ENCODE assay signal across 8 cellular contexts in genomic region chr10:73965267-73965889, GRCh38. TPM values are rescaled to one million over a fixed set of nuclear protein-coding genes. Genes with fewer than 3 reads are reported as not detected.
DNase-seq lines count a peak whose midpoint lies in the region; ATAC-seq and TF ChIP-seq lines count a peak whose summit lies in the region.
"Not testable (repeated sequence)": the region's sequence is repeated elsewhere in the genome, so short reads cannot be mapped to it uniquely, and the experiment has no call there.

No MANE protein-coding gene starts in this region.

- H3K36me3 Mint-ChIP-seq in activated CD4-positive, alpha-beta T cell treated with anti-CD3 and anti-CD28 coated beads, Interleukin-2, amount 10 ng/mL, durations not matched to agents 7 days and 5 days (ENCODE audit: low read depth): not testable (repeated sequence)

- CTCF ChIA-PET in AG04450 (lab: Charles Lee): interaction anchor here (0.8 to 1.5 kb wide), 2 partner anchors 9 to 34 kb away, joined by 3 to 5 read pairs; partner anchors contain the start of gene VCL
- CTCF ChIA-PET in activated CD4-positive, alpha-beta T cell treated with anti-CD3 and anti-CD28 coated beads, Interleukin-2, amount 10 ng/mL, durations not matched to agents 7 days and 5 days (lab: Charles Lee): interaction anchor here (0.6 to 1.5 kb wide), 4 partner anchors 25 to 1491 kb away, joined by 3 to 4 read pairs (median 3); no protein-coding TSS in a partner anchor

- H3K4me1 ChIP-seq in heart right ventricle (peaks cover 3 to 38% (median 31%) of the 10 kb centered on the region in 9 donors), parathyroid adenoma (peaks cover 10% of the 10 kb centered on the region), thoracic aorta (ENCODE audit: control insufficient read depth in 1 of 2, low read depth in 2 of 2) (peaks cover 22 to 35% of the 10 kb centered on the region in 2 donors)
- not testable (repeated sequence) for H3K4me1 ChIP-seq in lung (ENCODE audit: control insufficient read depth in 2 of 2, insufficient read depth in 2 of 2, low read length in 2 of 2)

- not testable (repeated sequence) for H3K9me3 Mint-ChIP-seq in activated CD4-positive, alpha-beta T cell treated with anti-CD3 and anti-CD28 coated beads, Interleukin-2, amount 10 ng/mL, durations not matched to agents 7 days and 5 days

- H3K4me3 ChIP-seq in AG04450 (ENCODE audit: low read depth, low read length): peak overlapping the region; percentile 5
- H3K4me3 ChIP-seq in heart right ventricle: peak overlapping the region in 6 of 10 donors; percentile 2 to 30 (median 16)
- H3K4me3 ChIP-seq in lung; parathyroid adenoma (ENCODE audit: low read depth, low read length): not testable (repeated sequence)
- peak overlapping the region; percentile 45 for H3K4me3 ChIP-seq in thoracic aorta

- not testable (repeated sequence) for H3K27me3 ChIP-seq in AG04450 (ENCODE audit: control insufficient read depth, insufficient read depth, low read length); heart right ventricle; lung (ENCODE audit: control insufficient read depth, insufficient read depth); parathyroid adenoma (ENCODE audit: control insufficient read depth, insufficient read depth, low read length); thoracic aorta (replicated peaks; ENCODE audit: insufficient read depth)

- TF ChIP-seq CTCF in AG04450 (IDR thresholded peaks at IDR 0.05; ENCODE audit: low read depth, low read length); heart right ventricle (IDR thresholded peaks at IDR 0.05); lung (IDR thresholded peaks at IDR 0.05; ENCODE audit: control extremely low read depth, extremely low read depth); parathyroid adenoma (IDR thresholded peaks at IDR 0.05); thoracic aorta (IDR thresholded peaks at IDR 0.05): not testable (repeated sequence)

- intact Hi-C loops in heart right ventricle (cut with DNase I): loop anchor here in 2 of 10 donors (5.0 to 10.0 kb wide), 2 partner anchors 117 to 119 kb away; no protein-coding TSS in a partner anchor

- peaks cover 12% of the 10 kb centered on the region for H3K4me1 Mint-ChIP-seq in activated CD4-positive, alpha-beta T cell treated with anti-CD3 and anti-CD28 coated beads, Interleukin-2, amount 10 ng/mL, durations not matched to agents 7 days and 5 days

- H3K27me3 Mint-ChIP-seq in activated CD4-positive, alpha-beta T cell treated with anti-CD3 and anti-CD28 coated beads, Interleukin-2, amount 10 ng/mL, durations not matched to agents 7 days and 5 days: not testable (repeated sequence)

- H3K9me3 ChIP-seq in AG04450 (ENCODE audit: control insufficient read depth, insufficient read depth, low read length); heart right ventricle; lung (ENCODE audit: control insufficient read depth in 2 of 2, insufficient read depth in 1 of 2, low read length in 1 of 2); parathyroid adenoma (ENCODE audit: control insufficient read depth, low read length); thoracic aorta: not testable (repeated sequence)

- H2AFZ ChIP-seq in parathyroid adenoma: peak overlapping the region; percentile 81

- peak overlapping the region; percentile 9 for H3K9ac ChIP-seq in parathyroid adenoma

- not testable (repeated sequence) for H3K4me3 Mint-ChIP-seq in activated CD4-positive, alpha-beta T cell treated with anti-CD3 and anti-CD28 coated beads, Interleukin-2, amount 10 ng/mL, durations not matched to agents 7 days and 5 days

- POLR2A ChIA-PET in AG04450 (lab: Yijun Ruan, JAX): interaction anchor here (0.5 to 2.4 kb wide), 6 partner anchors 24 to 68 kb away, joined by 3 to 20 read pairs (median 5); partner anchors contain the start of gene VCL
- POLR2A ChIA-PET in activated CD4-positive, alpha-beta T cell treated with anti-CD3 and anti-CD28 coated beads, Interleukin-2, amount 10 ng/mL, durations not matched to agents 7 days and 5 days (lab: Charles Lee): not testable (repeated sequence)

- not testable (repeated sequence) for H3K79me2 ChIP-seq in parathyroid adenoma

- peak overlapping the region; percentile 97 for H3K27ac ChIP-seq in AG04450 (ENCODE audit: low read depth, low read length)
- H3K27ac ChIP-seq in heart right ventricle: peak overlapping the region; percentile 26 to 91 (median 90)
- H3K27ac ChIP-seq in lung (ENCODE audit: low read depth in 1 of 2, low read length in 1 of 2): peak overlapping the region; percentile 67 to 89
- peak overlapping the region; percentile 77 for H3K27ac ChIP-seq in parathyroid adenoma
- H3K27ac ChIP-seq in thoracic aorta: peak overlapping the region; percentile 89 to 90

- peak in 1 of 8 donors; percentile 7 for ATAC-seq in heart right ventricle
- ATAC-seq in lung (ENCODE audit: insufficient read depth, low FRiP score); thoracic aorta (ENCODE audit: insufficient number of reproducible peaks, low FRiP score, low read depth): not testable (repeated sequence)

- not testable (repeated sequence) for DNase-seq in AG04450 (ENCODE audit: low read depth, low spot score); activated CD4-positive, alpha-beta T cell treated with anti-CD3 and anti-CD28 coated beads, Interleukin-2, amount 10 ng/mL, durations not matched to agents 7 days and 5 days; heart right ventricle; lung (ENCODE audit: low spot score); thoracic aorta (ENCODE audit: low spot score)
- DNase-seq in LHCN-M2 (ENCODE audit: low read depth) (peak; percentile 33), dermis blood vessel endothelial cell (peak; percentile 13)

- 77 to 79% methylated on average over 12 of the region's 12 CpGs for WGBS in heart right ventricle, 2 donors
- 87 to 89% methylated on average over 12 of the region's 12 CpGs for WGBS in lung, 2 donors

- H3K4me2 ChIP-seq in parathyroid adenoma (ENCODE audit: low read length): not testable (repeated sequence)

- H3K27ac Mint-ChIP-seq in activated CD4-positive, alpha-beta T cell treated with anti-CD3 and anti-CD28 coated beads, Interleukin-2, amount 10 ng/mL, durations not matched to agents 7 days and 5 days: peak overlapping the region; percentile 73

- H3K36me3 ChIP-seq in heart right ventricle; lung (ENCODE audit: control insufficient read depth in 2 of 2, insufficient read depth in 2 of 2, low read length in 2 of 2); parathyroid adenoma (ENCODE audit: control insufficient read depth, insufficient read depth, low read length); thoracic aorta: not testable (repeated sequence)

RNA-seq across cellular contexts. Expression of gene VCL, which starts 32.5 kb away (rescaled TPM):
- polyA plus RNA-seq in AG04450 (2011; rRNA removed): 313 and 327 TPM in 2 replicates
- 306 and 321 TPM in 2 replicates for polyA minus RNA-seq in AG04450 (2011; rRNA and poly(A)+ RNA removed)
- 147 and 163 TPM in 2 replicates for total RNA-seq in LHCN-M2 (2014; rRNA removed)
- 124 TPM for polyA plus RNA-seq in LHCN-M2 (2012)
- total RNA-seq in activated CD4-positive, alpha-beta T cell treated with anti-CD3 and anti-CD28 coated beads, Interleukin-2, amount 10 ng/mL, durations not matched to agents 7 days and 5 days: 10 to 100 TPM; 75.5 to 86.4 TPM
- total RNA-seq in dermis blood vessel endothelial cell: 107 and 163 TPM in 2 replicates
- total RNA-seq in heart right ventricle: 100 to 1,000 TPM; 210 to 369 (median 251) TPM
- polyA plus RNA-seq in heart right ventricle: 100 to 1,000 TPM; 117 to 190 TPM
- total RNA-seq in lung: 100 to 1,000 TPM; 124 to 181 TPM
- polyA plus RNA-seq in lung: 10 to 100 TPM; 24.5 to 48.8 TPM
- total RNA-seq in thoracic aorta: 100 to 1,000 TPM; 346 to 348 TPM

RNA-seq across cellular contexts. Expression of gene PLAU, which starts 54.4 kb away (rescaled TPM):
- polyA plus RNA-seq in AG04450 (2011; rRNA removed): 241 and 329 TPM in 2 replicates
- polyA minus RNA-seq in AG04450 (2011; rRNA and poly(A)+ RNA removed): 140 and 188 TPM in 2 replicates
- total RNA-seq in LHCN-M2 (2014; rRNA removed): 614 and 683 TPM in 2 replicates
- polyA plus RNA-seq in LHCN-M2 (2012): 228 TPM
- total RNA-seq in activated CD4-positive, alpha-beta T cell treated with anti-CD3 and anti-CD28 coated beads, Interleukin-2, amount 10 ng/mL, durations not matched to agents 7 days and 5 days: under 1 TPM; 0.89 to 0.96 TPM
- 13.4 and 13.8 TPM in 2 replicates for total RNA-seq in dermis blood vessel endothelial cell
- total RNA-seq in heart right ventricle: 10 to 100 TPM in 2 of 10 donors, 1 to 10 TPM in 8; 4.4 to 44.3 (median 9.1) TPM
- 10 to 100 TPM in 1 of 2 donors, 1 to 10 TPM in 1; 5.6 to 10.4 TPM for polyA plus RNA-seq in heart right ventricle
- 10 to 100 TPM; 13.5 to 23.0 TPM for total RNA-seq in lung
- 10 to 100 TPM; 11.6 to 36.7 TPM for polyA plus RNA-seq in lung
- 100 to 1,000 TPM in 1 of 2 donors, 1 to 10 TPM in 1; 8.1 to 100 TPM for total RNA-seq in thoracic aorta
